ENCODE assay signal across 10 cellular contexts in genomic region chr1:37794372-37795339, GRCh38. TPM values are rescaled to one million over a fixed set of nuclear protein-coding genes. Genes with fewer than 3 reads are reported as not detected.
DNase-seq lines count a peak whose midpoint lies in the region; ATAC-seq and TF ChIP-seq lines count a peak whose summit lies in the region.
"Had no signal": no experiment of that assay in that cellular context is flagged by ENCODE, and none has a peak within 500 bp of the region (broad histone marks: within the 10 kb centered on the region; RNA-seq: fewer than 3 reads in every experiment).

No MANE protein-coding gene starts in this region.

- no peaks in the 10 kb centered on the region for H3F3A ChIP-seq in DOHH2 (ENCODE audit: control insufficient read depth, insufficient read depth)

- no peak overlapping the region for H3K9ac ChIP-seq in stomach smooth muscle (ENCODE audit: low read length in 2 of 2)

- no peak overlapping the region for H3K27ac Mint-ChIP-seq in HFFc6

- H3K79me2 ChIP-seq in DOHH2 (ENCODE audit: control insufficient read depth, low read length) (peaks cover 16% of the 10 kb centered on the region), hepatocyte (no peaks in the 10 kb centered on the region)

- peak overlapping the region; percentile 79 for H3K4me3 Mint-ChIP-seq in HFFc6

- peaks cover 17% of the 10 kb centered on the region for H3K4me1 ChIP-seq in DOHH2 (ENCODE audit: control insufficient read depth, low read length)
- peaks cover 4% of the 10 kb centered on the region for H3K4me1 ChIP-seq in hepatocyte (ENCODE audit: insufficient read depth)
- peaks cover 9% of the 10 kb centered on the region for H3K4me1 ChIP-seq in stomach smooth muscle (ENCODE audit: control insufficient read depth, insufficient read depth, low read length)

- 23% methylated on average over 37 of the region's 59 CpGs for WGBS in hepatocyte (ENCODE audit: low lambda C conversion rate, missing lambda C conversion rate)

- H3K4me1 Mint-ChIP-seq in HFFc6 (ENCODE audit: low read depth): peaks cover 19% of the 10 kb centered on the region

- H3K36me3 ChIP-seq in DOHH2 (ENCODE audit: control insufficient read depth, low read length): peaks cover 34% of the 10 kb centered on the region
- H3K36me3 ChIP-seq in hepatocyte (replicated peaks; ENCODE audit: insufficient read depth, low read depth): no peaks in the 10 kb centered on the region
- peaks cover 0 to 7% of the 10 kb centered on the region in 2 donors for H3K36me3 ChIP-seq in stomach smooth muscle (ENCODE audit: control insufficient read depth in 2 of 2, insufficient read depth in 2 of 2, low read length in 2 of 2)

- no peak overlapping the region for H2AFZ ChIP-seq in hepatocyte

- H3K27ac ChIP-seq in DOHH2 (ENCODE audit: low read depth, low read length) (no peak overlapping the region), hepatocyte (no peak overlapping the region), stomach smooth muscle (ENCODE audit: low read length) (no peak overlapping the region)

- peak overlapping the region; percentile 96 for H3K4me2 ChIP-seq in DOHH2 (ENCODE audit: low read length)
- H3K4me2 ChIP-seq in hepatocyte: peak overlapping the region; percentile 99

- H3K27me3 Mint-ChIP-seq in HFFc6 (ENCODE audit: insufficient read depth): peaks cover 6% of the 10 kb centered on the region; the same call in 1 of the 2 replicates

- no peak for TF ChIP-seq CTCF in DOHH2 (IDR thresholded peaks at IDR 0.05; ENCODE audit: low read depth, low read length, poor library complexity, severe bottlenecking)
- TF ChIP-seq CTCF in HFFc6 (IDR thresholded peaks at IDR 0.05): no peak
- TF ChIP-seq CTCF in hepatocyte (IDR thresholded peaks at IDR 0.05; ENCODE audit: poor library complexity): no peak

- H3K4me3 ChIP-seq in DOHH2 (ENCODE audit: low read length) (peak overlapping the region; percentile 89), hepatocyte (no peak overlapping the region), stomach smooth muscle (ENCODE audit: low read length in 2 of 2) (peak overlapping the region; percentile 25 to 65)

- ATAC-seq in GM19395 (IDR thresholded peaks at IDR 0.05; ENCODE audit: unreplicated experiment): no peak
- no peak for ATAC-seq in GM21619 (IDR thresholded peaks at IDR 0.05; ENCODE audit: unreplicated experiment)

- no peaks in the 10 kb centered on the region for H3K36me3 Mint-ChIP-seq in HFFc6 (ENCODE audit: low read depth)

- no peaks in the 10 kb centered on the region for H3K27me3 ChIP-seq in DOHH2 (ENCODE audit: control insufficient read depth, low read length)
- peaks cover 45% of the 10 kb centered on the region for H3K27me3 ChIP-seq in hepatocyte
- H3K27me3 ChIP-seq in stomach smooth muscle (ENCODE audit: control insufficient read depth in 1 of 2, insufficient read depth in 2 of 2, low read length in 2 of 2): peaks cover 0 to 7% of the 10 kb centered on the region in 2 donors

- no peaks in the 10 kb centered on the region for H3K9me2 ChIP-seq in DOHH2 (replicated peaks; ENCODE audit: control insufficient read depth, low read length)
- H3K9me2 ChIP-seq in hepatocyte (replicated peaks; ENCODE audit: insufficient read depth): no peaks in the 10 kb centered on the region

- H4K20me1 ChIP-seq in DOHH2 (ENCODE audit: control insufficient read depth, insufficient read depth, low read depth, low read length) (no peaks in the 10 kb centered on the region), hepatocyte (ENCODE audit: insufficient read depth, poor library complexity, severe bottlenecking) (no peaks in the 10 kb centered on the region)

- no peaks in the 10 kb centered on the region for H3K9me3 Mint-ChIP-seq in HFFc6

- H3K9me3 ChIP-seq in DOHH2 (ENCODE audit: control insufficient read depth, insufficient read depth, low read length) (no peaks in the 10 kb centered on the region), hepatocyte (ENCODE audit: low read depth) (no peaks in the 10 kb centered on the region), stomach smooth muscle (ENCODE audit: control insufficient read depth in 2 of 2, low read length in 2 of 2) (no peaks in the 10 kb centered on the region)

- DNase-seq in HFFc6 (no peak), SK-N-DZ (ENCODE audit: low spot score) (peak; percentile 24), hepatocyte (ENCODE audit: low spot score) (no peak)
- DNase-seq in activated CD4-positive, alpha-beta T cell treated with anti-CD3 and anti-CD28 coated beads for 4 hours: no peak

RNA-seq across cellular contexts. Expression of gene MANEAL, which starts 1.0 kb away (rescaled TPM):
- 10 to 100 TPM in 3 of 6 experiments, 1 to 10 TPM in 3; 9.5 to 11.1 (median 9.9) TPM for total RNA-seq in HFFc6 (2021; fragmentation: NEBNext Ultra II Directional; extraction: Animal tissue kit (Norgen Biotek cat#: 25700))
- polyA plus RNA-seq in SK-N-DZ (2014; cell fraction: cytosol; rRNA removed): 46.5 and 47.0 TPM in 2 replicates
- 20.9 and 24.7 TPM in 2 replicates for polyA plus RNA-seq in SK-N-DZ (2014; cell fraction: nucleus; rRNA removed)
- 2.3 and 2.7 TPM in 2 replicates for total RNA-seq in hepatocyte
- 2.3 and 3.5 TPM in 2 replicates for polyA plus RNA-seq in hepatocyte

RNA-seq across cellular contexts. Expression of gene C1orf122, which starts 12.9 kb away (rescaled TPM):
- 10 to 100 TPM; 60.6 to 97.1 (median 68.2) TPM for total RNA-seq in HFFc6 (2021; fragmentation: NEBNext Ultra II Directional; extraction: Animal tissue kit (Norgen Biotek cat#: 25700))
- 43.8 and 54.8 TPM in 2 replicates for polyA plus RNA-seq in SK-N-DZ (2014; cell fraction: cytosol; rRNA removed)
- 65.2 and 231 TPM in 2 replicates for polyA plus RNA-seq in SK-N-DZ (2014; cell fraction: nucleus; rRNA removed)
- 63.8 and 78.3 TPM in 2 replicates for total RNA-seq in hepatocyte
- 166 and 186 TPM in 2 replicates for polyA plus RNA-seq in hepatocyte

RNA-seq across cellular contexts. Expression of gene YRDC, which starts 13.4 kb away (rescaled TPM):
- total RNA-seq in HFFc6 (2021; fragmentation: NEBNext Ultra II Directional; extraction: Animal tissue kit (Norgen Biotek cat#: 25700)): 10 to 100 TPM; 17.5 to 22.7 (median 20.4) TPM
- 33.2 and 33.4 TPM in 2 replicates for polyA plus RNA-seq in SK-N-DZ (2014; cell fraction: cytosol; rRNA removed)
- 15.2 and 15.7 TPM in 2 replicates for polyA plus RNA-seq in SK-N-DZ (2014; cell fraction: nucleus; rRNA removed)
- 24.1 and 26.5 TPM in 2 replicates for total RNA-seq in hepatocyte
- 33.8 and 37.4 TPM in 2 replicates for polyA plus RNA-seq in hepatocyte

RNA-seq across cellular contexts. Expression of gene EPHA10, which starts 29.7 kb away (rescaled TPM):
- not detected for total RNA-seq in HFFc6 (2021; fragmentation: NEBNext Ultra II Directional; extraction: Animal tissue kit (Norgen Biotek cat#: 25700))
- polyA plus RNA-seq in SK-N-DZ (2014; cell fraction: cytosol; rRNA removed): 9.8 and 10.8 TPM in 2 replicates
- polyA plus RNA-seq in SK-N-DZ (2014; cell fraction: nucleus; rRNA removed): 49.7 and 66.3 TPM in 2 replicates
- total RNA-seq in hepatocyte: 0.84 and 1.5 TPM in 2 replicates
- 0.79 and 1.3 TPM in 2 replicates for polyA plus RNA-seq in hepatocyte
- total RNA-seq: pulmonary artery endothelial cell; T-helper 2 cell treated with Interferon-gamma antibody and Interleukin-4, amounts not matched to agents 100 ng/mL and 5 ng/mL, for 36 hours had no signal
